In genomic region chr14:93065272-93065730, GRCh38 we compare ENCODE assay signal across 12 cellular contexts. TPM values are rescaled to one million over a fixed set of nuclear protein-coding genes. Genes with fewer than 3 reads are reported as not detected.
DNase-seq lines count a peak whose midpoint lies in the region; ATAC-seq and TF ChIP-seq lines count a peak whose summit lies in the region.
"Had no signal": no experiment of that assay in that cellular context is flagged by ENCODE, and none has a peak within 500 bp of the region (broad histone marks: within the 10 kb centered on the region; RNA-seq: fewer than 3 reads in every experiment).

No MANE protein-coding gene starts in this region.

- no peak for TF ChIP-seq CTCF in Peyer's patch (IDR thresholded peaks at IDR 0.05)
- TF ChIP-seq CTCF in CD14-positive monocyte (IDR thresholded peaks at IDR 0.05), result no peak

- H3K4me1 ChIP-seq in Peyer's patch, result peaks cover 0 to 24% (median 11%) of the 10 kb centered on the region in 4 donors

- POLR2A ChIA-PET in activated CD4-positive, alpha-beta T cell treated with anti-CD3 and anti-CD28 coated beads, Interleukin-2, amount 10 ng/mL, durations not matched to agents 7 days and 5 days (lab: Charles Lee), result no interaction called here

- CTCF ChIA-PET in activated CD4-positive, alpha-beta T cell treated with anti-CD3 and anti-CD28 coated beads, Interleukin-2, amount 10 ng/mL, durations not matched to agents 7 days and 5 days (lab: Charles Lee), result interaction anchor here (0.8 to 1.2 kb wide), 2 partner anchors 48 to 67 kb away, joined by 3 to 4 read pairs; no protein-coding TSS in a partner anchor

- no peaks in the 10 kb centered on the region for H3K9me3 ChIP-seq in Peyer's patch
- H3K9me3 ChIP-seq: A549, left lung had no signal

- peaks cover 52% of the 10 kb centered on the region for H3K4me1 Mint-ChIP-seq in activated CD4-positive, alpha-beta T cell treated with anti-CD3 and anti-CD28 coated beads, Interleukin-2, amount 10 ng/mL, durations not matched to agents 7 days and 5 days
- H3K4me1 Mint-ChIP-seq in effector memory CD8-positive, alpha-beta T cell (ENCODE audit: low read depth in 2 of 2), result peaks cover 44 to 45% of the 10 kb centered on the region in 2 donors
- H3K4me1 Mint-ChIP-seq in stimulated activated naive CD8-positive, alpha-beta T cell treated with anti-CD3 and anti-CD28 coated beads, Interleukin-15, amount 100 ng/mL, for 72 hours, result peaks cover 99% of the 10 kb centered on the region
- H3K4me1 Mint-ChIP-seq in CD14-positive monocyte, result peaks cover 70% of the 10 kb centered on the region

- H3K36me3 ChIP-seq in Peyer's patch, result no peaks in the 10 kb centered on the region
- H3K36me3 ChIP-seq: left lung had no signal

- TF ChIP-seq POLR2A in Peyer's patch (IDR thresholded peaks at IDR 0.05), result no peak

- intact Hi-C loops in CD14-positive monocyte (cut with micrococcal nuclease), result no loop called here

- ATAC-seq in effector memory CD8-positive, alpha-beta T cell (replicated peaks), result no peak
- ATAC-seq in stimulated activated naive CD8-positive, alpha-beta T cell treated with anti-CD3 and anti-CD28 coated beads, Interleukin-15, amount 100 ng/mL, for 72 hours, result no peak
- ATAC-seq in HG02588 (IDR thresholded peaks at IDR 0.05; ENCODE audit: unreplicated experiment), result no peak
- ATAC-seq: A549 had no signal

- no peak overlapping the region for H3K4me3 Mint-ChIP-seq in activated CD4-positive, alpha-beta T cell treated with anti-CD3 and anti-CD28 coated beads, Interleukin-2, amount 10 ng/mL, durations not matched to agents 7 days and 5 days
- peak overlapping the region; percentile 74 for H3K4me3 Mint-ChIP-seq in effector memory CD8-positive, alpha-beta T cell
- H3K4me3 Mint-ChIP-seq in stimulated activated naive CD8-positive, alpha-beta T cell treated with anti-CD3 and anti-CD28 coated beads, Interleukin-15, amount 100 ng/mL, for 72 hours, result peak overlapping the region; percentile 72 to 82
- H3K4me3 Mint-ChIP-seq in CD14-positive monocyte, result no peak overlapping the region
- H3K4me3 Mint-ChIP-seq: HFFc6 had no signal

- peak overlapping the region; percentile 84 for H3K27ac Mint-ChIP-seq in activated CD4-positive, alpha-beta T cell treated with anti-CD3 and anti-CD28 coated beads, Interleukin-2, amount 10 ng/mL, durations not matched to agents 7 days and 5 days
- H3K27ac Mint-ChIP-seq in effector memory CD8-positive, alpha-beta T cell, result peak overlapping the region; percentile 91 to 92
- H3K27ac Mint-ChIP-seq in stimulated activated naive CD8-positive, alpha-beta T cell treated with anti-CD3 and anti-CD28 coated beads, Interleukin-15, amount 100 ng/mL, for 72 hours, result peak overlapping the region; percentile 95 to 97
- peak overlapping the region in 3 of 7 donors; percentile 13 to 57 (median 50) for H3K27ac Mint-ChIP-seq in CD14-positive monocyte

- no peak for DNase-seq in activated CD4-positive, alpha-beta T cell treated with anti-CD3 and anti-CD28 coated beads, Interleukin-2, amount 10 ng/mL, durations not matched to agents 7 days and 5 days
- DNase-seq in activated CD4-positive, alpha-beta T cell treated with anti-CD3 and anti-CD28 coated beads, Interleukin-2, amount 50 U/mL, for 1 hour, result no peak
- DNase-seq in Peyer's patch (no peak), NCI-H446 treated with DMSO at 0.1 percent for 48 hours (lab: John Stamatoyannopoulos, UW) (no peak), CD14-positive monocyte (ENCODE audit: low spot score) (no peak)
- DNase-seq in effector memory CD8-positive, alpha-beta T cell, result no peak
- DNase-seq in stimulated activated naive CD8-positive, alpha-beta T cell treated with anti-CD3 and anti-CD28 coated beads, Interleukin-15, amount 100 ng/mL, for 72 hours, result no peak
- DNase-seq: NCI-H187 had no signal

- H3K9me3 Mint-ChIP-seq in activated CD4-positive, alpha-beta T cell treated with anti-CD3 and anti-CD28 coated beads, Interleukin-2, amount 10 ng/mL, durations not matched to agents 7 days and 5 days, result no peaks in the 10 kb centered on the region
- H3K9me3 Mint-ChIP-seq in effector memory CD8-positive, alpha-beta T cell, result no peaks in the 10 kb centered on the region
- no peaks in the 10 kb centered on the region for H3K9me3 Mint-ChIP-seq in stimulated activated naive CD8-positive, alpha-beta T cell treated with anti-CD3 and anti-CD28 coated beads, Interleukin-15, amount 100 ng/mL, for 72 hours
- no peaks in the 10 kb centered on the region for H3K9me3 Mint-ChIP-seq in CD14-positive monocyte
- H3K9me3 Mint-ChIP-seq: HFFc6 had no signal

- H3K27ac ChIP-seq in Peyer's patch, result peak overlapping the region; percentile 44 to 55 (median 50)
- H3K27ac ChIP-seq: A549, left lung had no signal

- H3K4me3 ChIP-seq in Peyer's patch, result no peak overlapping the region
- H3K4me3 ChIP-seq: A549, left lung had no signal

- H3K27me3 Mint-ChIP-seq in activated CD4-positive, alpha-beta T cell treated with anti-CD3 and anti-CD28 coated beads, Interleukin-2, amount 10 ng/mL, durations not matched to agents 7 days and 5 days, result no peaks in the 10 kb centered on the region
- H3K27me3 Mint-ChIP-seq in effector memory CD8-positive, alpha-beta T cell, result no peaks in the 10 kb centered on the region
- H3K27me3 Mint-ChIP-seq in stimulated activated naive CD8-positive, alpha-beta T cell treated with anti-CD3 and anti-CD28 coated beads, Interleukin-15, amount 100 ng/mL, for 72 hours, result no peaks in the 10 kb centered on the region
- no peaks in the 10 kb centered on the region for H3K27me3 Mint-ChIP-seq in CD14-positive monocyte (ENCODE audit: low read depth in 3 of 3)

- no peaks in the 10 kb centered on the region for H3K27me3 ChIP-seq in Peyer's patch
- H3K27me3 ChIP-seq: left lung had no signal

- H3K36me3 Mint-ChIP-seq in activated CD4-positive, alpha-beta T cell treated with anti-CD3 and anti-CD28 coated beads, Interleukin-2, amount 10 ng/mL, durations not matched to agents 7 days and 5 days (ENCODE audit: low read depth), result peaks cover 9% of the 10 kb centered on the region
- peaks cover 11% of the 10 kb centered on the region for H3K36me3 Mint-ChIP-seq in effector memory CD8-positive, alpha-beta T cell (ENCODE audit: insufficient read depth)
- peaks cover 32 to 63% of the 10 kb centered on the region in 2 donors for H3K36me3 Mint-ChIP-seq in CD14-positive monocyte

RNA-seq across cellular contexts. Expression of gene ITPK1, which starts 50.4 kb away (rescaled TPM):
- 10 to 100 TPM; 63.7 to 71.0 TPM for total RNA-seq in activated CD4-positive, alpha-beta T cell treated with anti-CD3 and anti-CD28 coated beads, Interleukin-2, amount 10 ng/mL, durations not matched to agents 7 days and 5 days
- total RNA-seq in Peyer's patch, result 100 to 1,000 TPM; 132 to 172 (median 157) TPM
- polyA plus RNA-seq in CD14-positive monocyte, result 10 to 100 TPM; 57.1 to 63.0 TPM

Comparison
In these comparisons a context has a peak if more than half of its experiments do, and no peak if none do; other contexts are left out.
1. H3K4me3 Mint-ChIP-seq: peak in effector memory CD8-positive, alpha-beta T cell (2 of 2) and stimulated activated naive CD8-positive, alpha-beta T cell treated with anti-CD3 and anti-CD28 coated beads, Interleukin-15, amount 100 ng/mL, for 72 hours (2 of 2); none in activated CD4-positive, alpha-beta T cell treated with anti-CD3 and anti-CD28 coated beads, Interleukin-2, amount 10 ng/mL, durations not matched to agents 7 days and 5 days (single experiment) and CD14-positive monocyte (0 of 2).